Comparison of ENCODE assay signal across 9 cellular contexts in the genomic region with DNA sequence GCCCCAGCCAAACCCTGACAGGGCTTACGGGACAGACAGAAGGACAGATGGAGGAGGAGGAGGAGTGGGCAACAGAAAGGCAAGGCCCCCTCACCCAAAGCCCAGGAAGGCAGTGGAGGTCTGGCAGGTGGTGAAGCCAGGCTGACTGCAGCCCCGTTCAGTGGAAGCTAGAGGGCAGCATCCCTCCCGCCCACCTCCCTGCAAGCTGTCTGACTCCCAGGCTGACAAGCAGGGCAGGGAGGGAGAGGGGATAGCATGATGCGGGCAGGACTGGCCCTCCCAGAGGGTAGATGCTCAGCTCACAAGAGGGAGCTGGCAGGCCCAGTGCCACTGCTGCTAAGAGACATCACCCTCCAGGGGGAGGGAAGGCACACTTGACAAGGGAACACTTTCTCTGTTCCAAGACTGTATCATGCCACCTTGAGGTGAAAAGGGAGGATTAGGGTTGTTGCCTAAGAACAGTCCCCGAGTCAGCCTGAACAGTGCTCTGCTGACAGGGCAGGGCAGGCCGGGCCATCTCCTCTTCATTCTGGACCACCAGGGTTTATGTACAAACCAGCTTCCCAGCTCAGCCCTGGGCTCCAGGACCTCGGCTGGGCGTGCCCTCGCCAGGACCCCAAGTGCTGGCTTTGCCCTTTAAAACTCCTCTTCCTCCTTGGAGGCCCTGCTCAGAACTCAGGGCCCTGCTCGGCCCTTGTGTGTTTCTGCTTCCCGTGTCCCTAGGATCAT.
DNase-seq lines count a peak whose midpoint lies in the region; ATAC-seq and TF ChIP-seq lines count a peak whose summit lies in the region.
"Had no signal": no experiment of that assay in that cellular context is flagged by ENCODE, and none has a peak within 500 bp of the region (broad histone marks: within the 10 kb centered on the region; RNA-seq: fewer than 3 reads in every experiment).

No MANE protein-coding gene starts in this region.

- H3K27me3 Mint-ChIP-seq in activated B cell treated with CpG ODN at 0.5 μM for 24 hours = no peaks in the 10 kb centered on the region
- no peaks in the 10 kb centered on the region for H3K27me3 Mint-ChIP-seq in stimulated activated memory B cell treated with anti-CD40 and anti-IgM and Interleukin-4, amounts not matched to agents 10 μg/mL and 1 μg/mL and 100 μg/mL, for 72 hours
- H3K27me3 Mint-ChIP-seq: natural killer cell treated with Interleukin-12 subunit alpha and Interleukin-12 subunit beta and Interleukin-15 and Interleukin-18, amount 100 ng/mL, for 72 hours had no signal

- no peaks in the 10 kb centered on the region for H3K4me1 ChIP-seq in MM.1S (ENCODE audit: low read length)
- no peaks in the 10 kb centered on the region for H3K4me1 ChIP-seq in colonic mucosa

- intact Hi-C loops in Right ventricle myocardium superior (cut with DNase I) (no loop called here), Right ventricle myocardium inferior (cut with DNase I) (no loop called here), activated B cell treated with CpG ODN at 0.5 μM for 24 hours (cut with micrococcal nuclease) (loop anchor here (1.0 to 10.0 kb wide), 4 partner anchors 157 to 570 kb away; partner anchors contain the start of gene ZNF33B), colonic mucosa (cut with DNase I) (no loop called here)

- no peaks in the 10 kb centered on the region for H3K9me2 ChIP-seq in MM.1S (replicated peaks; ENCODE audit: insufficient read depth, low read length)

- no peaks in the 10 kb centered on the region for H3K79me2 ChIP-seq in MM.1S (ENCODE audit: low read length)

- no peak overlapping the region for H3K27ac Mint-ChIP-seq in activated B cell treated with CpG ODN at 0.5 μM for 24 hours
- no peak overlapping the region for H3K27ac Mint-ChIP-seq in stimulated activated memory B cell treated with anti-CD40 and anti-IgM and Interleukin-4, amounts not matched to agents 10 μg/mL and 1 μg/mL and 100 μg/mL, for 72 hours
- H3K27ac Mint-ChIP-seq: natural killer cell treated with Interleukin-12 subunit alpha and Interleukin-12 subunit beta and Interleukin-15 and Interleukin-18, amount 100 ng/mL, for 72 hours had no signal

- 0 out of 2 replicates have a peak overlapping the region, but pooled peaks have one; percentile 12 for H2AFZ ChIP-seq in MM.1S (ENCODE audit: low read length)

- H3K4me2 ChIP-seq in MM.1S (ENCODE audit: low read depth, low read length) = no peak overlapping the region

- no peaks in the 10 kb centered on the region for H3K9me3 ChIP-seq in MM.1S (replicated peaks; ENCODE audit: insufficient read depth, low read length)
- no peaks in the 10 kb centered on the region for H3K9me3 ChIP-seq in colonic mucosa

- no peak overlapping the region for H3K4me3 Mint-ChIP-seq in activated B cell treated with CpG ODN at 0.5 μM for 24 hours
- H3K4me3 Mint-ChIP-seq in stimulated activated memory B cell treated with anti-CD40 and anti-IgM and Interleukin-4, amounts not matched to agents 10 μg/mL and 1 μg/mL and 100 μg/mL, for 72 hours = no peak overlapping the region
- H3K4me3 Mint-ChIP-seq: natural killer cell treated with Interleukin-12 subunit alpha and Interleukin-12 subunit beta and Interleukin-15 and Interleukin-18, amount 100 ng/mL, for 72 hours had no signal

- H3K4me3 ChIP-seq in MM.1S (ENCODE audit: low read length) (no peak overlapping the region), colonic mucosa (no peak overlapping the region)

- no peaks in the 10 kb centered on the region for H3K36me3 Mint-ChIP-seq in activated B cell treated with CpG ODN at 0.5 μM for 24 hours (ENCODE audit: low read depth)
- no peaks in the 10 kb centered on the region for H3K36me3 Mint-ChIP-seq in stimulated activated memory B cell treated with anti-CD40 and anti-IgM and Interleukin-4, amounts not matched to agents 10 μg/mL and 1 μg/mL and 100 μg/mL, for 72 hours
- H3K36me3 Mint-ChIP-seq: natural killer cell treated with Interleukin-12 subunit alpha and Interleukin-12 subunit beta and Interleukin-15 and Interleukin-18, amount 100 ng/mL, for 72 hours had no signal

- CTCF ChIA-PET in HEK293T (lab: Yijun Ruan, JAX) = interaction anchor here (0.6 to 1.6 kb wide), 6 partner anchors 9 to 875 kb away, joined by 3 to 8 read pairs (median 4); no protein-coding TSS in a partner anchor
- CTCF ChIA-PET in activated B cell treated with CpG ODN at 0.5 μM for 24 hours (lab: Charles Lee) = interaction anchor here (0.6 to 1.6 kb wide), 8 partner anchors 51 to 144 kb away, joined by 3 to 6 read pairs (median 4); partner anchors contain the start of gene CSGALNACT2

- H3K4me1 Mint-ChIP-seq in activated B cell treated with CpG ODN at 0.5 μM for 24 hours = peaks cover 7% of the 10 kb centered on the region
- peaks cover 9% of the 10 kb centered on the region for H3K4me1 Mint-ChIP-seq in stimulated activated memory B cell treated with anti-CD40 and anti-IgM and Interleukin-4, amounts not matched to agents 10 μg/mL and 1 μg/mL and 100 μg/mL, for 72 hours

- H3K27ac ChIP-seq in MM.1S (ENCODE audit: low read length) (no peak overlapping the region), colonic mucosa (no peak overlapping the region)

- H3K9ac ChIP-seq in MM.1S (ENCODE audit: low read length) (no peak overlapping the region), colonic mucosa (ENCODE audit: low read depth in 2 of 2, low read length in 2 of 2) (no peak overlapping the region)

- H3F3A ChIP-seq in MM.1S (ENCODE audit: insufficient read depth, low read length) = no peaks in the 10 kb centered on the region

- DNase-seq in Right ventricle myocardium superior (peak; percentile 55), Right ventricle myocardium inferior (ENCODE audit: missing footprints) (no peak), HEK293T (ENCODE audit: extremely low spot score) (peak; percentile 72), MM.1S (peak; percentile 36), activated B cell treated with CpG ODN at 0.5 μM for 24 hours (peak; percentile 35), colonic mucosa (peak; percentile 36), medulla oblongata (ENCODE audit: extremely low spot score) (peak; percentile 83)

- peak; percentile 86 for TF ChIP-seq CTCF in MM.1S (IDR thresholded peaks at IDR 0.05; ENCODE audit: low read length)
- TF ChIP-seq CTCF in activated B cell treated with CpG ODN at 0.5 μM for 24 hours (IDR thresholded peaks at IDR 0.05) = no peak
- TF ChIP-seq CTCF in colonic mucosa (IDR thresholded peaks at IDR 0.05) = peak; percentile 58

- H4K20me1 ChIP-seq in MM.1S (ENCODE audit: insufficient read depth, low read length) = no peaks in the 10 kb centered on the region

- ATAC-seq in Right ventricle myocardium superior (ENCODE audit: poor library complexity) (peak; percentile 57), Right ventricle myocardium inferior (no peak), activated B cell treated with CpG ODN at 0.5 μM for 24 hours (ENCODE audit: low read depth) (peak; percentile 45)
- ATAC-seq in stimulated activated memory B cell treated with anti-CD40 and anti-IgM and Interleukin-4, amounts not matched to agents 10 μg/mL and 1 μg/mL and 100 μg/mL, for 72 hours = peak; percentile 55

- H3K27me3 ChIP-seq in MM.1S (replicated peaks; ENCODE audit: insufficient read depth, low read length) = no peaks in the 10 kb centered on the region
- no peaks in the 10 kb centered on the region for H3K27me3 ChIP-seq in colonic mucosa

- POLR2A ChIA-PET in HEK293T (lab: Yijun Ruan, JAX) = interaction anchor here (1.9 kb wide), 1 partner anchor 12 kb away, joined by 6 read pairs; no protein-coding TSS in a partner anchor
- POLR2A ChIA-PET in activated B cell treated with CpG ODN at 0.5 μM for 24 hours (lab: Charles Lee) = interaction anchor here (4.1 kb wide), 1 partner anchor 67 kb away, joined by 19 read pairs; the partner anchor contains the start of gene CSGALNACT2

- H3K9me3 Mint-ChIP-seq in activated B cell treated with CpG ODN at 0.5 μM for 24 hours = no peaks in the 10 kb centered on the region
- H3K9me3 Mint-ChIP-seq in stimulated activated memory B cell treated with anti-CD40 and anti-IgM and Interleukin-4, amounts not matched to agents 10 μg/mL and 1 μg/mL and 100 μg/mL, for 72 hours = no peaks in the 10 kb centered on the region
- H3K9me3 Mint-ChIP-seq: natural killer cell treated with Interleukin-12 subunit alpha and Interleukin-12 subunit beta and Interleukin-15 and Interleukin-18, amount 100 ng/mL, for 72 hours had no signal

- H3K36me3 ChIP-seq in MM.1S (replicated peaks; ENCODE audit: insufficient read depth, low read length) (no peaks in the 10 kb centered on the region), colonic mucosa (no peaks in the 10 kb centered on the region)

TF ChIP-seq in HEK293T, 16 proteins besides CTCF, POLR2A, EP300 and RAD21:
- TF ChIP-seq PKNOX1 (IDR thresholded peaks at IDR 0.05) (peak; percentile 51; the same call in 1 of the 2 replicates), BHLHE40 (IDR thresholded peaks at IDR 0.05; ENCODE audit: borderline replicate concordance) (no peak), NFRKB (IDR thresholded peaks at IDR 0.05) (no peak)
